Comparison of ENCODE assay signal across 1 cellular context in the genomic region with DNA sequence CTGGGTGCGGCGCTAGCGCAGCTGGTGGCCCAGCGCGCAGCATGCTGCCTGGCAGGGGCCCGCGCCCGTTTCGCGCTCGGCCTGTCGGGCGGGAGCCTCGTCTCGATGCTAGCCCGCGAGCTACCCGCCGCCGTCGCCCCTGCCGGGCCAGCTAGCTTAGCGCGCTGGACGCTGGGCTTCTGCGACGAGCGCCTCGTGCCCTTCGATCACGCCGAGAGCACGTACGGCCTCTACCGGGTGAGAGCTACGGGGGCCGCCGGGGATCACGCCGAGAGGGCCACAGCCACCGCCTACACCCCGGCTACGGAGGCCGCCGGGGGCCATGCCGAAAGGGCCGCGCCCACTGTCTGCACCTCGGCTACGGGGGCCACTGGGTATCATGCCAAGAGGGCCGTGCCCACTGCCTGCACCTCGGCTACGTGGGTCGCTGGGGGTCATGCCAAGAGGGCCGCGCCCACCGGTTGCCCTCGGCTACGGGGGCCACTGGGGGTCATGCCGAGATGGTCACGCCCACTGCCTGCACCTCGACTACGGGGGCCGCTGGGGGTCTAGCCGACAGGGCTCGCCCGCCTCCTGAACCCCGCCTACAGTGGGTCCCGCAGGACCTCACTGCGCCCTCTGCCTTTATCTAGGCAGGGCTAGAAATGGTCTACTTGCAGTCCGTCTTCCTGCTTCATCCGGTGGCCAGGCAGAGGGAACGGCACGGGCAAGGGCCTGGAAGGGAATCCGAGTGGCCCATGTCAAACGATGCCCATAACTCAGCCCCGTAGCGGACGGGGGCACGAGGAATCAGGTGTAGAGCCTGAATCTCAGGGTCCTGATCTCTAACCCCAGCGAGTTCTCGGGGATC.
TF ChIP-seq lines count a peak whose summit lies in the region.

No MANE protein-coding gene starts in this region.

TF ChIP-seq in HepG2, 621 proteins besides CTCF, POLR2A, EP300 and RAD21 (continued from another document and continues in another):
- TF ChIP-seq, protein P1, sequence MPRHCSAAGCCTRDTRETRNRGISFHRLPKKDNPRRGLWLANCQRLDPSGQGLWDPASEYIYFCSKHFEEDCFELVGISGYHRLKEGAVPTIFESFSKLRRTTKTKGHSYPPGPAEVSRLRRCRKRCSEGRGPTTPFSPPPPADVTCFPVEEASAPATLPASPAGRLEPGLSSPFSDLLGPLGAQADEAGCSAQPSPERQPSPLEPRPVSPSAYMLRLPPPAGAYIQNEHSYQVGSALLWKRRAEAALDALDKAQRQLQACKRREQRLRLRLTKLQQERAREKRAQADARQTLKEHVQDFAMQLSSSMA (CRISPR knock-in tag; IDR thresholded peaks at IDR 0.05) = peak; percentile 96; the same call in 1 of the 2 replicates
- TF ChIP-seq, protein P2, sequence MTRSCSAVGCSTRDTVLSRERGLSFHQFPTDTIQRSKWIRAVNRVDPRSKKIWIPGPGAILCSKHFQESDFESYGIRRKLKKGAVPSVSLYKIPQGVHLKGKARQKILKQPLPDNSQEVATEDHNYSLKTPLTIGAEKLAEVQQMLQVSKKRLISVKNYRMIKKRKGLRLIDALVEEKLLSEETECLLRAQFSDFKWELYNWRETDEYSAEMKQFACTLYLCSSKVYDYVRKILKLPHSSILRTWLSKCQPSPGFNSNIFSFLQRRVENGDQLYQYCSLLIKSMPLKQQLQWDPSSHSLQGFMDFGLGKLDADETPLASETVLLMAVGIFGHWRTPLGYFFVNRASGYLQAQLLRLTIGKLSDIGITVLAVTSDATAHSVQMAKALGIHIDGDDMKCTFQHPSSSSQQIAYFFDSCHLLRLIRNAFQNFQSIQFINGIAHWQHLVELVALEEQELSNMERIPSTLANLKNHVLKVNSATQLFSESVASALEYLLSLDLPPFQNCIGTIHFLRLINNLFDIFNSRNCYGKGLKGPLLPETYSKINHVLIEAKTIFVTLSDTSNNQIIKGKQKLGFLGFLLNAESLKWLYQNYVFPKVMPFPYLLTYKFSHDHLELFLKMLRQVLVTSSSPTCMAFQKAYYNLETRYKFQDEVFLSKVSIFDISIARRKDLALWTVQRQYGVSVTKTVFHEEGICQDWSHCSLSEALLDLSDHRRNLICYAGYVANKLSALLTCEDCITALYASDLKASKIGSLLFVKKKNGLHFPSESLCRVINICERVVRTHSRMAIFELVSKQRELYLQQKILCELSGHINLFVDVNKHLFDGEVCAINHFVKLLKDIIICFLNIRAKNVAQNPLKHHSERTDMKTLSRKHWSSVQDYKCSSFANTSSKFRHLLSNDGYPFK (CRISPR knock-in tag; IDR thresholded peaks at IDR 0.05; ENCODE audit: borderline replicate concordance) = peak; percentile 75; the same call in 1 of the 2 replicates
- TF ChIP-seq, protein P3, sequence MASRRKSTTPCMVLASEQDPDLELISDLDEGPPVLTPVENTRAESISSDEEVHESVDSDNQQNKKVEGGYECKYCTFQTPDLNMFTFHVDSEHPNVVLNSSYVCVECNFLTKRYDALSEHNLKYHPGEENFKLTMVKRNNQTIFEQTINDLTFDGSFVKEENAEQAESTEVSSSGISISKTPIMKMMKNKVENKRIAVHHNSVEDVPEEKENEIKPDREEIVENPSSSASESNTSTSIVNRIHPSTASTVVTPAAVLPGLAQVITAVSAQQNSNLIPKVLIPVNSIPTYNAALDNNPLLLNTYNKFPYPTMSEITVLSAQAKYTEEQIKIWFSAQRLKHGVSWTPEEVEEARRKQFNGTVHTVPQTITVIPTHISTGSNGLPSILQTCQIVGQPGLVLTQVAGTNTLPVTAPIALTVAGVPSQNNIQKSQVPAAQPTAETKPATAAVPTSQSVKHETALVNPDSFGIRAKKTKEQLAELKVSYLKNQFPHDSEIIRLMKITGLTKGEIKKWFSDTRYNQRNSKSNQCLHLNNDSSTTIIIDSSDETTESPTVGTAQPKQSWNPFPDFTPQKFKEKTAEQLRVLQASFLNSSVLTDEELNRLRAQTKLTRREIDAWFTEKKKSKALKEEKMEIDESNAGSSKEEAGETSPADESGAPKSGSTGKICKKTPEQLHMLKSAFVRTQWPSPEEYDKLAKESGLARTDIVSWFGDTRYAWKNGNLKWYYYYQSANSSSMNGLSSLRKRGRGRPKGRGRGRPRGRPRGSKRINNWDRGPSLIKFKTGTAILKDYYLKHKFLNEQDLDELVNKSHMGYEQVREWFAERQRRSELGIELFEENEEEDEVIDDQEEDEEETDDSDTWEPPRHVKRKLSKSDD (CRISPR knock-in tag; IDR thresholded peaks at IDR 0.05; ENCODE audit: low read depth) = peak; percentile 56; the same call in 1 of the 2 replicates
- TF ChIP-seq SMARCE1 (IDR thresholded peaks at IDR 0.05; ENCODE audit: borderline replicate concordance) (no peak), ZNF598 (CRISPR knock-in tag; IDR thresholded peaks at IDR 0.05; ENCODE audit: borderline replicate concordance) (peak; percentile 96), ZNF720 (CRISPR knock-in tag; IDR thresholded peaks at IDR 0.05) (0 out of 2 replicates have a peak, but pooled peaks have one; percentile 10), TOPORS (CRISPR knock-in tag; IDR thresholded peaks at IDR 0.05) (peak; percentile 91), NKX3-1 (CRISPR knock-in tag; IDR thresholded peaks at IDR 0.05) (no peak; the same call in 1 of the 2 replicates), YEATS2 (CRISPR knock-in tag; IDR thresholded peaks at IDR 0.05; ENCODE audit: borderline replicate concordance) (peak; percentile 84; the same call in 1 of the 2 replicates), ZNF567 (CRISPR knock-in tag; IDR thresholded peaks at IDR 0.05; ENCODE audit: borderline replicate concordance) (peak; percentile 24; the same call in 1 of the 2 replicates), TFDP2 (CRISPR knock-in tag; IDR thresholded peaks at IDR 0.05) (peak; percentile 72), NFAT5 (CRISPR knock-in tag; IDR thresholded peaks at IDR 0.05) (peak; percentile 90), ASH2L (IDR thresholded peaks at IDR 0.05; ENCODE audit: insufficient read length, low read depth, low read length) (peak; percentile 80), ELF4 (CRISPR knock-in tag; IDR thresholded peaks at IDR 0.05; ENCODE audit: borderline replicate concordance) (no peak), SOX6 (IDR thresholded peaks at IDR 0.05) (no peak), SOX6 (CRISPR knock-in tag; IDR thresholded peaks at IDR 0.05) (peak; percentile 70), ZFP36 (IDR thresholded peaks at IDR 0.05; ENCODE audit: borderline replicate concordance, low read depth, low read length, partially characterized antibody) (no peak), ZNF615 (CRISPR knock-in tag; IDR thresholded peaks at IDR 0.05; ENCODE audit: borderline replicate concordance) (no peak), ZNF792 (CRISPR knock-in tag; IDR thresholded peaks at IDR 0.05) (peak; percentile 49), CCDC6 (CRISPR knock-in tag; IDR thresholded peaks at IDR 0.05) (peak; percentile 89; the same call in 1 of the 2 replicates), NAIF1 (CRISPR knock-in tag; IDR thresholded peaks at IDR 0.05; ENCODE audit: borderline replicate concordance) (peak; percentile 86; the same call in 1 of the 2 replicates), ZFP36L1 (CRISPR knock-in tag; IDR thresholded peaks at IDR 0.05) (peak; percentile 89), RARA (CRISPR knock-in tag; IDR thresholded peaks at IDR 0.05) (peak; percentile 49; the same call in 1 of the 2 replicates), SRY (CRISPR knock-in tag; IDR thresholded peaks at IDR 0.05) (peak; percentile 93), ZFP41 (CRISPR knock-in tag; IDR thresholded peaks at IDR 0.05; ENCODE audit: borderline replicate concordance) (no peak), SKI (IDR thresholded peaks at IDR 0.05; ENCODE audit: partially characterized antibody) (peak; percentile 47), ZNF572 (CRISPR knock-in tag; IDR thresholded peaks at IDR 0.05) (0 out of 2 replicates have a peak, but pooled peaks have one; percentile 80), SNRNP70 (IDR thresholded peaks at IDR 0.05; ENCODE audit: low read depth, low read length) (no peak), ZBTB20 (CRISPR knock-in tag; IDR thresholded peaks at IDR 0.05; ENCODE audit: borderline replicate concordance, low read depth) (peak; percentile 81; the same call in 1 of the 2 replicates), SETDB1 (CRISPR knock-in tag; IDR thresholded peaks at IDR 0.05; ENCODE audit: borderline replicate concordance) (no peak), KMT2B (CRISPR knock-in tag; IDR thresholded peaks at IDR 0.05) (peak; percentile 82), NR2C2 (CRISPR knock-in tag; IDR thresholded peaks at IDR 0.05; ENCODE audit: borderline replicate concordance) (peak; percentile 95), ARHGAP35 (CRISPR knock-in tag; IDR thresholded peaks at IDR 0.05; ENCODE audit: borderline replicate concordance) (peak; percentile 99; the same call in 1 of the 2 replicates), TCF7L2 (IDR thresholded peaks at IDR 0.05; ENCODE audit: low read depth, low read length) (no peak), BORCS8-MEF2B (CRISPR knock-in tag; IDR thresholded peaks at IDR 0.05) (peak; percentile 79; the same call in 1 of the 2 replicates), MLLT10 (CRISPR knock-in tag; IDR thresholded peaks at IDR 0.05) (no peak), ETV5 (CRISPR knock-in tag; IDR thresholded peaks at IDR 0.05; ENCODE audit: borderline replicate concordance) (peak; percentile 61), TIGD3 (CRISPR knock-in tag; IDR thresholded peaks at IDR 0.05; ENCODE audit: borderline replicate concordance) (no peak; the same call in 1 of the 2 replicates), EEA1 (CRISPR knock-in tag; IDR thresholded peaks at IDR 0.05; ENCODE audit: borderline replicate concordance) (no peak; the same call in none of the 2 replicates), EED (CRISPR knock-in tag; IDR thresholded peaks at IDR 0.05) (peak; percentile 87; the same call in 1 of the 2 replicates), HNF1B (CRISPR knock-in tag; IDR thresholded peaks at IDR 0.05) (0 out of 2 replicates have a peak, but pooled peaks have one; percentile 84), SOX5 (CRISPR knock-in tag; IDR thresholded peaks at IDR 0.05; ENCODE audit: borderline replicate concordance) (no peak)
- TF ChIP-seq, protein P4, sequence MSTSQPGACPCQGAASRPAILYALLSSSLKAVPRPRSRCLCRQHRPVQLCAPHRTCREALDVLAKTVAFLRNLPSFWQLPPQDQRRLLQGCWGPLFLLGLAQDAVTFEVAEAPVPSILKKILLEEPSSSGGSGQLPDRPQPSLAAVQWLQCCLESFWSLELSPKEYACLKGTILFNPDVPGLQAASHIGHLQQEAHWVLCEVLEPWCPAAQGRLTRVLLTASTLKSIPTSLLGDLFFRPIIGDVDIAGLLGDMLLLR (CRISPR knock-in tag; IDR thresholded peaks at IDR 0.05) = peak; percentile 94
